In genomic region chr13:97222934-97223710, GRCh38 we compare ENCODE assay signal across 8 cellular contexts. TPM values are rescaled to one million over a fixed set of nuclear protein-coding genes. Genes with fewer than 3 reads are reported as not detected.
DNase-seq lines count a peak whose midpoint lies in the region; ATAC-seq and TF ChIP-seq lines count a peak whose summit lies in the region.

No MANE protein-coding gene starts in this region.

- in situ Hi-C loops in mammary epithelial cell (cut with MboI; ENCODE audit: low sequenced_read_pairs in 2 of 2): loop anchor here in 1 of 2 donors (25.0 kb wide), 1 partner anchor 114 kb away; no protein-coding TSS in a partner anchor

- H3K9me3 ChIP-seq in DND-41 (ENCODE audit: insufficient read depth, low read length, severe bottlenecking) (no peaks in the 10 kb centered on the region), Karpas-422 (ENCODE audit: low read length) (no peaks in the 10 kb centered on the region), mammary epithelial cell (replicated peaks; ENCODE audit: insufficient read depth, low read length) (no peaks in the 10 kb centered on the region)

- peak overlapping the region; percentile 40 for H3K27ac ChIP-seq in DND-41 (ENCODE audit: low read length)
- H3K27ac ChIP-seq in Karpas-422 (ENCODE audit: low read length): no peak overlapping the region
- peak overlapping the region; percentile 97 for H3K27ac ChIP-seq in mammary epithelial cell (ENCODE audit: insufficient read depth, low read depth, low read length)

- no peaks in the 10 kb centered on the region for H3K36me3 ChIP-seq in DND-41 (ENCODE audit: insufficient read depth, low read length)
- no peaks in the 10 kb centered on the region for H3K36me3 ChIP-seq in Karpas-422 (ENCODE audit: insufficient read depth, low read length)
- no peaks in the 10 kb centered on the region for H3K36me3 ChIP-seq in mammary epithelial cell (ENCODE audit: insufficient read depth, low read length)

- intact Hi-C loops in mammary epithelial cell (cut with micrococcal nuclease): loop anchor here (1.0 to 2.0 kb wide), 5 partner anchors 34 to 210 kb away; no protein-coding TSS in a partner anchor

- DNase-seq in DND-41: no peak
- DNase-seq in Karpas-422: peak; percentile 52
- no peak for DNase-seq in mammary epithelial cell
- peak; percentile 58 for DNase-seq in midbrain (lab: John Stamatoyannopoulos, UW)
- no peak for DNase-seq in RKO (ENCODE audit: low spot score)

- H3K4me2 ChIP-seq in DND-41 (ENCODE audit: insufficient read depth, low read length) (peak overlapping the region; percentile 64), Karpas-422 (ENCODE audit: low read depth, low read length, poor library complexity, severe bottlenecking) (peak overlapping the region; percentile 87), mammary epithelial cell (ENCODE audit: insufficient read depth, low read depth, low read length) (peak overlapping the region; percentile 85)

- ATAC-seq in DND-41 (ENCODE audit: insufficient read depth, low read depth) (no peak), GM19463 (IDR thresholded peaks at IDR 0.05; ENCODE audit: unreplicated experiment) (no peak), HG03469 (IDR thresholded peaks at IDR 0.05; ENCODE audit: unreplicated experiment) (no peak), GM18505 (IDR thresholded peaks at IDR 0.05; ENCODE audit: unreplicated experiment) (no peak)

- WGBS in mammary epithelial cell (ENCODE audit: low coverage, missing lambda C conversion rate): 1% methylated on average over 8 of the region's 8 CpGs

- H3K27me3 ChIP-seq in DND-41 (ENCODE audit: insufficient read depth, low read length, poor library complexity) (no peaks in the 10 kb centered on the region), Karpas-422 (ENCODE audit: low read length) (no peaks in the 10 kb centered on the region), mammary epithelial cell (ENCODE audit: insufficient read depth, low read length) (no peaks in the 10 kb centered on the region)

- TF ChIP-seq POLR2A in GM18505 (IDR thresholded peaks at IDR 0.05; ENCODE audit: borderline replicate concordance, extremely low read depth, insufficient read depth, insufficient read length): no peak

- H3K9me2 ChIP-seq in Karpas-422 (replicated peaks; ENCODE audit: insufficient read depth, low read length): no peaks in the 10 kb centered on the region

- CTCF ChIA-PET in mammary epithelial cell (lab: Charles Lee; ENCODE audit: low non-redundant PET): interaction anchor here (0.6 to 1.1 kb wide), 2 partner anchors 27 to 113 kb away, joined by 10 to 11 read pairs; no protein-coding TSS in a partner anchor

- H3K4me1 ChIP-seq in DND-41 (ENCODE audit: insufficient read depth, low read length) (peaks cover 54% of the 10 kb centered on the region), Karpas-422 (ENCODE audit: low read length) (peaks cover 27% of the 10 kb centered on the region), mammary epithelial cell (ENCODE audit: insufficient read depth, low read length) (peaks cover 42% of the 10 kb centered on the region)

- BruUV-seq in mammary epithelial cell (replicated peaks; lab: Mats Ljungman, UMichigan): TSS peak; percentile 8

- dilution Hi-C loops in mammary epithelial cell (cut with HindIII; ENCODE audit: low sequenced_read_pairs): loop anchor here (5.0 kb wide), 1 partner anchor 96 kb away; no protein-coding TSS in a partner anchor

- H3K4me3 ChIP-seq in DND-41 (ENCODE audit: low read depth in 1 of 2, low read length in 2 of 2) (peak overlapping the region; percentile 36 to 65), Karpas-422 (ENCODE audit: low read length) (peak overlapping the region; percentile 88), mammary epithelial cell (replicated peaks in 1 of 3; ENCODE audit: insufficient read depth in 1 of 3, low read depth in 2 of 3, low read length in 3 of 3) (peak overlapping the region; percentile 50 to 86 (median 85))

- H4K20me1 ChIP-seq in DND-41 (ENCODE audit: insufficient read depth, low read length) (no peaks in the 10 kb centered on the region), Karpas-422 (ENCODE audit: insufficient read depth, low read depth, low read length) (no peaks in the 10 kb centered on the region), mammary epithelial cell (ENCODE audit: insufficient read depth, low read length) (no peaks in the 10 kb centered on the region)

- H2AFZ ChIP-seq in DND-41 (ENCODE audit: low read depth, low read length) (peak overlapping the region; percentile 63), Karpas-422 (ENCODE audit: low read length) (peak overlapping the region; percentile 66), mammary epithelial cell (ENCODE audit: low read depth, low read length) (no peak overlapping the region)

- peak overlapping the region; percentile 59 for H3K9ac ChIP-seq in DND-41 (ENCODE audit: low read depth, low read length)
- H3K9ac ChIP-seq in Karpas-422 (ENCODE audit: low read length): peak overlapping the region; percentile 73
- H3K9ac ChIP-seq in mammary epithelial cell (ENCODE audit: insufficient read depth, low read length): peak overlapping the region; percentile 98

- H3K79me2 ChIP-seq in DND-41 (ENCODE audit: insufficient read depth, low read length): peaks cover 42% of the 10 kb centered on the region
- H3K79me2 ChIP-seq in Karpas-422 (ENCODE audit: low read length): no peaks in the 10 kb centered on the region
- H3K79me2 ChIP-seq in mammary epithelial cell (ENCODE audit: insufficient read depth, low read length): peaks cover 58% of the 10 kb centered on the region

- no peak for TF ChIP-seq CTCF in DND-41 (IDR thresholded peaks at IDR 0.05; ENCODE audit: borderline replicate concordance, extremely low read depth, low read length, poor library complexity, severe bottlenecking)
- no peak for TF ChIP-seq CTCF in mammary epithelial cell (conservative IDR thresholded peaks at IDR 0.05 in 1 of 2, IDR thresholded peaks at IDR 0.05 in 1 of 2; ENCODE audit: extremely low read depth in 1 of 2, insufficient read depth in 1 of 2, low read depth in 1 of 2, low read length in 2 of 2)

RNA-seq across cellular contexts. Expression of gene MBNL2, which starts 1.0 kb away (rescaled TPM):
- 4.4 and 8.5 TPM in 2 replicates for total RNA-seq in Karpas-422 (2014; rRNA removed; shearing (Covaris generic); ENCODE audit: low replicate concordance)
- total RNA-seq in mammary epithelial cell: 100 to 1,000 TPM in 1 of 2 donors, 10 to 100 TPM in 1; 37.5 to 125 TPM
- 20.0 TPM for polyA plus RNA-seq in mammary epithelial cell
- 33.9 TPM for polyA minus RNA-seq in mammary epithelial cell

Comparison
In these comparisons a context has a peak if more than half of its experiments do, and no peak if none do; other contexts are left out.
1. DNase-seq: peak in Karpas-422 (single experiment) and midbrain (single experiment); none in DND-41 (single experiment), mammary epithelial cell (single experiment) and RKO (single experiment).
2. Peak in every context shown above with its lines, with median percentiles within 50 percentile points of each other: H3K4me2 ChIP-seq, H3K4me3 ChIP-seq and H3K9ac ChIP-seq.